Comparison of ENCODE assay signal across 23 cellular contexts in genomic region chr1:220896088-220896487, GRCh38.
"Had no signal": no experiment of that assay in that cellular context is flagged by ENCODE, and none has a peak within 500 bp of the region (broad histone marks: within the 10 kb centered on the region; RNA-seq: fewer than 3 reads in every experiment).

No MANE protein-coding gene starts in this region.

- H3K4me3 ChIP-seq: ovary, vagina had no signal

- H3K36me3 ChIP-seq: neutrophil, ovary, vagina had no signal

- H3K4me3 Mint-ChIP-seq: activated CD4-positive, alpha-beta memory T cell treated with anti-CD3 and anti-CD28 coated beads, Interleukin-2, amount 10 ng/mL, durations not matched to agents 7 days and 5 days; activated CD4-positive, alpha-beta T cell treated with anti-CD3 and anti-CD28 coated beads, Interleukin-2, amount 10 ng/mL, durations not matched to agents 24 days and 14 days; activated CD8-positive, alpha-beta memory T cell treated with anti-CD3 and anti-CD28 coated beads, Interleukin-2, amount 10 ng/mL, durations not matched to agents 7 days and 5 days; activated T-helper 1 cell treated with anti-CD3 and anti-CD28 coated beads, Interleukin-12 subunit alpha, Interleukin-12 subunit beta, Interleukin-2, Interleukin-4 antibody, amounts not matched to agents 30 ng/mL and 10 ng/mL and 1 ng/mL, durations not matched to agents 14 hours and 24 hours and 36 hours; memory B cell; naive B cell; stimulated activated naive B cell treated with anti-CD40 and anti-IgM and Interleukin-4, amounts not matched to agents 10 μg/mL and 1 μg/mL and 100 μg/mL, for 72 hours had no signal

- H3K27me3 ChIP-seq: ovary had no signal

- ATAC-seq: activated CD4-positive, CD25-positive, alpha-beta regulatory T cell treated with anti-CD3 and anti-CD28 coated beads, Interleukin-2, amount 50 U/mL, for 24 hours; activated CD8-positive, alpha-beta memory T cell treated with anti-CD3 and anti-CD28 coated beads, Interleukin-2, amount 10 ng/mL, durations not matched to agents 7 days and 5 days; activated naive CD4-positive, alpha-beta T cell treated with anti-CD3 and anti-CD28 coated beads, Interleukin-2, amount 50 U/mL, for 72 hours; esophagus mucosa; stimulated activated naive B cell treated with anti-CD40 and anti-IgM and Interleukin-4, amounts not matched to agents 10 μg/mL and 1 μg/mL and 100 μg/mL, for 72 hours had no signal

- H3K4me1 Mint-ChIP-seq: activated CD4-positive, alpha-beta memory T cell treated with anti-CD3 and anti-CD28 coated beads, Interleukin-2, amount 10 ng/mL, durations not matched to agents 7 days and 5 days; activated CD4-positive, alpha-beta T cell treated with anti-CD3 and anti-CD28 coated beads, Interleukin-2, amount 10 ng/mL, durations not matched to agents 24 days and 14 days had no signal

- H3K9me3 ChIP-seq: neutrophil, ovary, vagina had no signal

- H3K36me3 Mint-ChIP-seq: activated CD8-positive, alpha-beta memory T cell treated with anti-CD3 and anti-CD28 coated beads, Interleukin-2, amount 10 ng/mL, durations not matched to agents 7 days and 5 days; brain; memory B cell had no signal

- DNase-seq: activated CD4-positive, alpha-beta memory T cell treated with anti-CD3 and anti-CD28 coated beads, Interleukin-2, amount 10 ng/mL, durations not matched to agents 7 days and 5 days; activated CD4-positive, alpha-beta T cell treated with anti-CD3 and anti-CD28 coated beads, Interleukin-2, amount 10 ng/mL, durations not matched to agents 24 days and 14 days; activated CD8-positive, alpha-beta memory T cell treated with anti-CD3 and anti-CD28 coated beads, Interleukin-2, amount 10 ng/mL, durations not matched to agents 7 days and 5 days; activated gamma-delta T cell; caudate nucleus; dermis blood vessel endothelial cell; effector CD8-positive, alpha-beta T cell; foreskin melanocyte; naive B cell; ovary; stimulated activated CD4-positive, alpha-beta T cell treated with anti-CD3 and anti-CD28 coated beads, Interleukin-2, amount 100 ng/mL, for 48 hours; stimulated activated CD8-positive, alpha-beta memory T cell treated with anti-CD3 and anti-CD28 coated beads, Interleukin-4, amount 100 ng/mL, for 48 hours; stimulated activated naive B cell treated with anti-CD40 and anti-IgM and Interleukin-4, amounts not matched to agents 10 μg/mL and 1 μg/mL and 100 μg/mL, for 72 hours; T-helper 2 cell; trophoblast cell had no signal

- H3K27ac ChIP-seq: neutrophil, ovary, vagina had no signal

- H3K27ac Mint-ChIP-seq: activated CD4-positive, alpha-beta memory T cell treated with anti-CD3 and anti-CD28 coated beads, Interleukin-2, amount 10 ng/mL, durations not matched to agents 7 days and 5 days; activated CD4-positive, alpha-beta T cell treated with anti-CD3 and anti-CD28 coated beads, Interleukin-2, amount 10 ng/mL, durations not matched to agents 24 days and 14 days; activated CD8-positive, alpha-beta memory T cell treated with anti-CD3 and anti-CD28 coated beads, Interleukin-2, amount 10 ng/mL, durations not matched to agents 7 days and 5 days; activated naive CD4-positive, alpha-beta T cell treated with anti-CD3 and anti-CD28 coated beads, Interleukin-2, amount 50 U/mL, for 72 hours; activated T-helper 1 cell treated with anti-CD3 and anti-CD28 coated beads, Interleukin-12 subunit alpha, Interleukin-12 subunit beta, Interleukin-2, Interleukin-4 antibody, amounts not matched to agents 30 ng/mL and 10 ng/mL and 1 ng/mL, durations not matched to agents 14 hours and 24 hours and 36 hours; brain; memory B cell; naive B cell; stimulated activated naive B cell treated with anti-CD40 and anti-IgM and Interleukin-4, amounts not matched to agents 10 μg/mL and 1 μg/mL and 100 μg/mL, for 72 hours had no signal
